ENCODE assay signal across 6 cellular contexts in genomic region chr19:6739884-6740588, GRCh38. TPM values are rescaled to one million over a fixed set of nuclear protein-coding genes. Genes with fewer than 3 reads are reported as not detected.
DNase-seq lines count a peak whose midpoint lies in the region; ATAC-seq lines count a peak whose summit lies in the region.

No MANE protein-coding gene starts in this region.

- H3K27ac ChIP-seq in HUES64 (ENCODE audit: low read depth, low read length) (peak overlapping the region; percentile 67; the same call in 1 of the 2 replicates), mesenchymal stem cell (ENCODE audit: low read length, poor library complexity, severe bottlenecking) (peak overlapping the region; percentile 65)

- H3K27me3 ChIP-seq in HUES64 (ENCODE audit: insufficient read depth, low read length) (no peaks in the 10 kb centered on the region), mesenchymal stem cell (ENCODE audit: control insufficient read depth in 1 of 2, insufficient read depth in 1 of 2, low read length in 2 of 2) (no peaks in the 10 kb centered on the region)

- H3K4me1 Mint-ChIP-seq in activated naive CD4-positive, alpha-beta T cell treated with anti-CD3 and anti-CD28 coated beads, Interleukin-2, amount 50 U/mL, for 24 hours = peaks cover 34% of the 10 kb centered on the region

- H3K27ac Mint-ChIP-seq in activated naive CD4-positive, alpha-beta T cell treated with anti-CD3 and anti-CD28 coated beads, Interleukin-2, amount 50 U/mL, for 24 hours = no peak overlapping the region

- peaks cover 17% of the 10 kb centered on the region for H3K79me1 ChIP-seq in mesenchymal stem cell (replicated peaks; ENCODE audit: low read length, poor library complexity, severe bottlenecking)

- H2AFZ ChIP-seq in mesenchymal stem cell (ENCODE audit: low read depth, low read length) = peak overlapping the region; percentile 0

- H3K36me3 ChIP-seq in HUES64 (ENCODE audit: insufficient read depth, low read length) = peaks cover 26% of the 10 kb centered on the region
- peaks cover 20 to 25% of the 10 kb centered on the region in 2 experiments for H3K36me3 ChIP-seq in mesenchymal stem cell (ENCODE audit: control insufficient read depth in 1 of 2, insufficient read depth in 2 of 2, low read depth in 1 of 2, low read length in 2 of 2)

- H3K4me2 ChIP-seq in mesenchymal stem cell (ENCODE audit: low read length, poor library complexity, severe bottlenecking) = peak overlapping the region; percentile 97

- H2BK120ac ChIP-seq in mesenchymal stem cell (ENCODE audit: low read depth, low read length) = no peak overlapping the region

- peak overlapping the region; percentile 37 for H2BK5ac ChIP-seq in mesenchymal stem cell (ENCODE audit: low read depth, low read length, poor library complexity, severe bottlenecking)

- peak overlapping the region; percentile 75 to 91 for H3K18ac ChIP-seq in mesenchymal stem cell (ENCODE audit: low read depth in 1 of 2, low read length in 2 of 2)

- peak overlapping the region in 1 of 2 experiments; percentile 94 for H3K23ac ChIP-seq in mesenchymal stem cell (ENCODE audit: low read length in 2 of 2)

- H3K4me1 ChIP-seq in HUES64 (ENCODE audit: insufficient read depth, low read length) (peaks cover 47% of the 10 kb centered on the region), mesenchymal stem cell (ENCODE audit: control insufficient read depth, insufficient read depth, low read depth, low read length) (peaks cover 43% of the 10 kb centered on the region)

- H4K8ac ChIP-seq in mesenchymal stem cell (ENCODE audit: low read length) = peak overlapping the region; percentile 13

- H3K36me3 Mint-ChIP-seq in activated naive CD4-positive, alpha-beta T cell treated with anti-CD3 and anti-CD28 coated beads, Interleukin-2, amount 50 U/mL, for 24 hours = peaks cover 3% of the 10 kb centered on the region

- no peaks in the 10 kb centered on the region for H3K9me3 Mint-ChIP-seq in activated naive CD4-positive, alpha-beta T cell treated with anti-CD3 and anti-CD28 coated beads, Interleukin-2, amount 50 U/mL, for 24 hours

- peak overlapping the region; percentile 82 to 91 for H3K4ac ChIP-seq in mesenchymal stem cell (ENCODE audit: low read depth in 1 of 2, low read length in 2 of 2)

- H3K4me3 ChIP-seq in HUES64 (ENCODE audit: low read length) = peak overlapping the region; percentile 78
- H3K4me3 ChIP-seq in mesenchymal stem cell (ENCODE audit: insufficient read depth in 1 of 2, low read depth in 1 of 2, low read length in 2 of 2) = peak overlapping the region; percentile 87 to 96

- no peak overlapping the region for H2AK5ac ChIP-seq in mesenchymal stem cell (ENCODE audit: low read length, severe bottlenecking)

- peak overlapping the region in 1 of 2 experiments; percentile 78 for H2BK12ac ChIP-seq in mesenchymal stem cell (ENCODE audit: low read length in 2 of 2)

- H3K9ac ChIP-seq in HUES64 (ENCODE audit: low read depth, low read length) (peak overlapping the region; percentile 68), mesenchymal stem cell (ENCODE audit: low read length) (peak overlapping the region; percentile 90)

- H3K9me3 ChIP-seq in HUES64 (ENCODE audit: insufficient read depth, low read depth, low read length) (no peaks in the 10 kb centered on the region), mesenchymal stem cell (ENCODE audit: control insufficient read depth, low read length) (no peaks in the 10 kb centered on the region)

- peak; percentile 51 for DNase-seq in mesenchymal stem cell
- no peak for DNase-seq in NCI-H2171 treated with DMSO at 0.1 percent for 48 hours (lab: John Stamatoyannopoulos, UW)
- DNase-seq in NCI-H510A (lab: John Stamatoyannopoulos, UW) = no peak

- under 1% methylated on average over 26 of the region's 34 CpGs for WGBS in HUES64
- 0% methylated on average over 9 of the region's 34 CpGs for WGBS in mesenchymal stem cell

- ATAC-seq in HG02588 (IDR thresholded peaks at IDR 0.05; ENCODE audit: unreplicated experiment) = no peak

- H3K4me3 Mint-ChIP-seq in activated naive CD4-positive, alpha-beta T cell treated with anti-CD3 and anti-CD28 coated beads, Interleukin-2, amount 50 U/mL, for 24 hours = peak overlapping the region; percentile 83

- H3K14ac ChIP-seq in mesenchymal stem cell (ENCODE audit: low read length in 2 of 2) = peak overlapping the region in 1 of 2 experiments; percentile 82

- H3K27me3 Mint-ChIP-seq in activated naive CD4-positive, alpha-beta T cell treated with anti-CD3 and anti-CD28 coated beads, Interleukin-2, amount 50 U/mL, for 24 hours = no peaks in the 10 kb centered on the region

- H4K91ac ChIP-seq in mesenchymal stem cell (ENCODE audit: low read length) = peak overlapping the region; percentile 18

- peak overlapping the region; percentile 26 for H2BK15ac ChIP-seq in mesenchymal stem cell (ENCODE audit: low read depth, poor library complexity, severe bottlenecking)

RNA-seq across cellular contexts. Expression of gene TRIP10, which starts 0.6 kb away (rescaled TPM):
- 51.4 TPM for polyA plus RNA-seq in HUES64 (2013, experiment 1 of 2)
- polyA plus RNA-seq in HUES64 (2013, experiment 2 of 2) = 55.0 TPM
- 53.2 TPM for polyA plus RNA-seq in mesenchymal stem cell (2013, experiment 1 of 2)
- 50.7 TPM for polyA plus RNA-seq in mesenchymal stem cell (2013, experiment 2 of 2)

RNA-seq across cellular contexts. Expression of gene GPR108, which starts 2.7 kb away (rescaled TPM):
- 22.0 TPM for polyA plus RNA-seq in HUES64 (2013, experiment 1 of 2)
- polyA plus RNA-seq in HUES64 (2013, experiment 2 of 2) = 17.8 TPM
- polyA plus RNA-seq in mesenchymal stem cell (2013, experiment 1 of 2) = 63.6 TPM
- 61.8 TPM for polyA plus RNA-seq in mesenchymal stem cell (2013, experiment 2 of 2)

RNA-seq across cellular contexts. Expression of gene C3, which starts 19.6 kb away (rescaled TPM):
- polyA plus RNA-seq in HUES64 (2013, experiment 1 of 2) = 1.3 TPM
- polyA plus RNA-seq in HUES64 (2013, experiment 2 of 2) = 1.6 TPM
- polyA plus RNA-seq in mesenchymal stem cell (2013, experiment 1 of 2) = 2.3 TPM
- 2.7 TPM for polyA plus RNA-seq in mesenchymal stem cell (2013, experiment 2 of 2)

RNA-seq across cellular contexts. Expression of gene SH2D3A, which starts 27.2 kb away (rescaled TPM):
- polyA plus RNA-seq in HUES64 (2013, experiment 1 of 2) = 7.2 TPM
- 6.7 TPM for polyA plus RNA-seq in HUES64 (2013, experiment 2 of 2)
- polyA plus RNA-seq in mesenchymal stem cell (2013, experiment 1 of 2) = not detected
- 0.07 TPM for polyA plus RNA-seq in mesenchymal stem cell (2013, experiment 2 of 2)

RNA-seq across cellular contexts. Expression of gene VAV1, which starts 32.5 kb away (rescaled TPM):
- polyA plus RNA-seq in HUES64 (2013, experiment 1 of 2) = 0.10 TPM
- 0.13 TPM for polyA plus RNA-seq in HUES64 (2013, experiment 2 of 2)
- not detected for polyA plus RNA-seq in mesenchymal stem cell (2013, experiment 1 of 2)
- not detected for polyA plus RNA-seq in mesenchymal stem cell (2013, experiment 2 of 2)
